36 cellular contexts compared by ENCODE assay signal in the genomic region with DNA sequence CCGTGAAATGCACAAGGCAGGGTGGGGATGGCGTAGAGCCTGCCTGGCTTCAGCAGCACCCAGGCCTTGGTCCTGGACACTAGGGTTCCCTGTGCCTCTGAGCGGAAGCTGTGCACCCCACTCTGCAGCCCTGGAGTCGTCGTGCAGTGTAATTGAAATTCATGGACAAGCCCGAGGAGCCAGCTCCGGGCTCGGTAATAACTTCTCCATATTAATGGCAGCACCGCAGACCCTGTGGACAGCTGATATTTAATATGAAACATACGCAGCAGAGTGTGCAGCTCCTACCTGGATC. TPM values are rescaled to one million over a fixed set of nuclear protein-coding genes. Genes with fewer than 3 reads are reported as not detected.
"Had no signal": no experiment of that assay in that cellular context is flagged by ENCODE, and none has a peak within 500 bp of the region (broad histone marks: within the 10 kb centered on the region; RNA-seq: fewer than 3 reads in every experiment).

No MANE protein-coding gene starts in this region.

- H3K4me3 Mint-ChIP-seq: activated B cell treated with CpG ODN at 0.5 μM for 24 hours; activated CD4-positive, alpha-beta memory T cell treated with anti-CD3 and anti-CD28 coated beads for 36 hours; activated CD4-positive, alpha-beta T cell treated with anti-CD3 and anti-CD28 coated beads, Interleukin-2, amount 10 ng/mL, durations not matched to agents 24 days and 14 days; activated CD8-positive, alpha-beta T cell treated with anti-CD3 and anti-CD28 coated beads for 36 hours; activated naive CD4-positive, alpha-beta T cell treated with anti-CD3 and anti-CD28 coated beads for 36 hours; activated naive CD8-positive, alpha-beta T cell treated with anti-CD3 and anti-CD28 coated beads for 36 hours; activated T-cell treated with anti-CD3 and anti-CD28 coated beads, Interleukin-2, amount 50 U/mL, for 4 hours; activated T-cell treated with anti-CD3 and anti-CD28 coated beads, Interleukin-2, amount 50 U/mL, for 72 hours; activated T-helper 1 cell treated with anti-CD3 and anti-CD28 coated beads, Interleukin-12 subunit alpha, Interleukin-12 subunit beta, Interleukin-2, Interleukin-4 antibody, amounts not matched to agents 30 ng/mL and 10 ng/mL and 1 ng/mL, durations not matched to agents 14 hours and 24 hours and 36 hours; activated T-helper 17 cell treated with anti-CD3 and anti-CD28 coated beads, Interleukin-2, amount 50 U/mL, for 72 hours; brain; T-helper 1 cell treated with Interleukin-12 subunit alpha and Interleukin-12 subunit beta and Interleukin-4 antibody, amounts not matched to agents 30 μg/mL and 1 μg/mL, for 36 hours; T-helper 2 cell treated with Interferon-gamma antibody and Interleukin-4, amounts not matched to agents 5 μg/mL and 100 μg/mL, for 36 hours had no signal

- H3K27me3 ChIP-seq: adrenal gland, ascending aorta had no signal

- FAIRE-seq: TTC549 had no signal

- H3K27ac ChIP-seq: adrenal gland, ascending aorta, VCaP had no signal

- H3K27ac Mint-ChIP-seq: activated B cell treated with CpG ODN at 0.5 μM for 24 hours; activated CD4-positive, alpha-beta memory T cell treated with anti-CD3 and anti-CD28 coated beads for 36 hours; activated CD4-positive, alpha-beta T cell treated with anti-CD3 and anti-CD28 coated beads, Interleukin-2, amount 10 ng/mL, durations not matched to agents 24 days and 14 days; activated CD8-positive, alpha-beta T cell treated with anti-CD3 and anti-CD28 coated beads for 36 hours; activated naive CD4-positive, alpha-beta T cell treated with anti-CD3 and anti-CD28 coated beads for 36 hours; activated naive CD4-positive, alpha-beta T cell treated with anti-CD3 and anti-CD28 coated beads, Interleukin-2, amount 50 U/mL, for 72 hours; activated naive CD8-positive, alpha-beta T cell treated with anti-CD3 and anti-CD28 coated beads for 36 hours; activated T-cell treated with anti-CD3 and anti-CD28 coated beads, Interleukin-2, amount 50 U/mL, for 72 hours; activated T-helper 1 cell treated with anti-CD3 and anti-CD28 coated beads, Interleukin-12 subunit alpha, Interleukin-12 subunit beta, Interleukin-2, Interleukin-4 antibody, amounts not matched to agents 30 ng/mL and 10 ng/mL and 1 ng/mL, durations not matched to agents 14 hours and 24 hours and 36 hours; activated T-helper 17 cell treated with anti-CD3 and anti-CD28 coated beads, Interleukin-2, amount 50 U/mL, for 72 hours; T-helper 1 cell treated with Interleukin-12 subunit alpha and Interleukin-12 subunit beta and Interleukin-4 antibody, amounts not matched to agents 30 μg/mL and 1 μg/mL, for 36 hours; T-helper 2 cell treated with Interferon-gamma antibody and Interleukin-4, amounts not matched to agents 5 μg/mL and 100 μg/mL, for 36 hours had no signal

- H3K36me3 Mint-ChIP-seq: activated CD4-positive, alpha-beta memory T cell treated with anti-CD3 and anti-CD28 coated beads for 36 hours; activated naive CD4-positive, alpha-beta T cell treated with anti-CD3 and anti-CD28 coated beads, Interleukin-2, amount 50 U/mL, for 72 hours; activated naive CD8-positive, alpha-beta T cell treated with anti-CD3 and anti-CD28 coated beads for 36 hours; brain had no signal

- DNase-seq: activated B cell treated with CpG ODN at 0.5 μM for 24 hours; activated CD4-positive, alpha-beta memory T cell treated with anti-CD3 and anti-CD28 coated beads for 36 hours; activated CD4-positive, alpha-beta T cell treated with anti-CD3 and anti-CD28 coated beads for 4 hours; activated CD4-positive, alpha-beta T cell treated with anti-CD3 and anti-CD28 coated beads, Interleukin-2, amount 10 ng/mL, durations not matched to agents 24 days and 14 days; activated CD4-positive, alpha-beta T cell treated with anti-CD3 and anti-CD28 coated beads, Interleukin-2, amount 50 U/mL, for 1 hour; activated CD4-positive, alpha-beta T cell treated with anti-CD3 and anti-CD28 coated beads, Interleukin-2, amount 50 U/mL, for 4 hours; activated CD4-positive, CD25-positive, alpha-beta regulatory T cell treated with anti-CD3 and anti-CD28 coated beads, Interleukin-2, amount 50 U/mL, for 72 hours; activated CD8-positive, alpha-beta memory T cell treated with anti-CD3 and anti-CD28 coated beads, Interleukin-2, amount 50 U/mL, for 4 hours; activated CD8-positive, alpha-beta T cell treated with anti-CD3 and anti-CD28 coated beads for 36 hours; activated effector memory CD4-positive, alpha-beta T cell treated with anti-CD3 and anti-CD28 coated beads, Interleukin-2, amount 50 U/mL, for 16 hours; activated gamma-delta T cell treated with Interleukin-2 at 50 U/mL for 16 hours; activated naive CD4-positive, alpha-beta T cell; activated naive CD4-positive, alpha-beta T cell treated with anti-CD3 and anti-CD28 coated beads for 36 hours; activated naive CD4-positive, alpha-beta T cell treated with anti-CD3 and anti-CD28 coated beads, Interleukin-2, amount 50 U/mL, for 16 hours; activated naive CD8-positive, alpha-beta T cell treated with anti-CD3 and anti-CD28 coated beads for 36 hours; activated T-cell treated with anti-CD3 and anti-CD28 coated beads for 4 hours; activated T-cell treated with anti-CD3 and anti-CD28 coated beads, Interleukin-2, amount 50 U/mL, for 1 hour; activated T-cell treated with anti-CD3 and anti-CD28 coated beads, Interleukin-2, amount 50 U/mL, for 4 hours; activated T-cell treated with anti-CD3 and anti-CD28 coated beads, Interleukin-2, amount 50 U/mL, for 72 hours; adrenal gland; amniotic stem cell; central memory CD4-positive, alpha-beta T cell; SW 1271; T-helper 1 cell; T-helper 2 cell; T-helper 9 cell had no signal

- ATAC-seq: activated CD8-positive, alpha-beta T cell treated with anti-CD3 and anti-CD28 coated beads for 36 hours; activated naive CD4-positive, alpha-beta T cell treated with anti-CD3 and anti-CD28 coated beads, Interleukin-2, amount 50 U/mL, for 72 hours; activated T-cell treated with anti-CD3 and anti-CD28 coated beads, Interleukin-2, amount 50 U/mL, for 4 hours; activated T-cell treated with anti-CD3 and anti-CD28 coated beads, Interleukin-2, amount 50 U/mL, for 72 hours; activated T-helper 17 cell treated with anti-CD3 and anti-CD28 coated beads, Interleukin-2, amount 50 U/mL, for 72 hours had no signal

- H3K4me3 ChIP-seq: adrenal gland, ascending aorta had no signal

- H3K4me1 ChIP-seq: adrenal gland, ascending aorta had no signal

- H3K4me1 Mint-ChIP-seq: activated B cell treated with CpG ODN at 0.5 μM for 24 hours; activated CD4-positive, alpha-beta T cell treated with anti-CD3 and anti-CD28 coated beads, Interleukin-2, amount 10 ng/mL, durations not matched to agents 24 days and 14 days; activated naive CD8-positive, alpha-beta T cell treated with anti-CD3 and anti-CD28 coated beads for 36 hours; activated T-helper 17 cell treated with anti-CD3 and anti-CD28 coated beads, Interleukin-2, amount 50 U/mL, for 72 hours had no signal

- H3K9me3 ChIP-seq: adrenal gland, ascending aorta had no signal

- H3K9me3 Mint-ChIP-seq: activated B cell treated with CpG ODN at 0.5 μM for 24 hours; activated CD4-positive, alpha-beta memory T cell treated with anti-CD3 and anti-CD28 coated beads for 36 hours; activated CD4-positive, alpha-beta T cell treated with anti-CD3 and anti-CD28 coated beads, Interleukin-2, amount 10 ng/mL, durations not matched to agents 24 days and 14 days; activated CD8-positive, alpha-beta T cell treated with anti-CD3 and anti-CD28 coated beads for 36 hours; activated naive CD4-positive, alpha-beta T cell treated with anti-CD3 and anti-CD28 coated beads for 36 hours; activated naive CD4-positive, alpha-beta T cell treated with anti-CD3 and anti-CD28 coated beads, Interleukin-2, amount 50 U/mL, for 72 hours; activated naive CD8-positive, alpha-beta T cell treated with anti-CD3 and anti-CD28 coated beads for 36 hours; activated T-cell treated with anti-CD3 and anti-CD28 coated beads, Interleukin-2, amount 50 U/mL, for 4 hours; activated T-cell treated with anti-CD3 and anti-CD28 coated beads, Interleukin-2, amount 50 U/mL, for 72 hours; activated T-helper 1 cell treated with anti-CD3 and anti-CD28 coated beads, Interleukin-12 subunit alpha, Interleukin-12 subunit beta, Interleukin-2, Interleukin-4 antibody, amounts not matched to agents 30 ng/mL and 10 ng/mL and 1 ng/mL, durations not matched to agents 14 hours and 24 hours and 36 hours; activated T-helper 17 cell treated with anti-CD3 and anti-CD28 coated beads, Interleukin-2, amount 50 U/mL, for 72 hours; brain; T-helper 1 cell treated with Interleukin-12 subunit alpha and Interleukin-12 subunit beta and Interleukin-4 antibody, amounts not matched to agents 30 μg/mL and 1 μg/mL, for 36 hours; T-helper 2 cell treated with Interferon-gamma antibody and Interleukin-4, amounts not matched to agents 5 μg/mL and 100 μg/mL, for 36 hours had no signal

- H3K36me3 ChIP-seq: adrenal gland had no signal

RNA-seq across cellular contexts. Expression of a gene that starts 8.4 kb away (rescaled TPM):
- total RNA-seq: activated B cell treated with CpG ODN at 0.5 μM for 24 hours; activated CD4-positive, alpha-beta memory T cell treated with anti-CD3 and anti-CD28 coated beads for 36 hours; activated CD4-positive, alpha-beta T cell treated with anti-CD3 and anti-CD28 coated beads, Interleukin-2, amount 10 ng/mL, durations not matched to agents 24 days and 14 days; activated CD8-positive, alpha-beta memory T cell treated with anti-CD3 and anti-CD28 coated beads for 36 hours; activated CD8-positive, alpha-beta T cell treated with anti-CD3 and anti-CD28 coated beads for 36 hours; activated naive CD4-positive, alpha-beta T cell treated with anti-CD3 and anti-CD28 coated beads for 36 hours; activated naive CD4-positive, alpha-beta T cell treated with anti-CD3 and anti-CD28 coated beads, Interleukin-2, amount 50 U/mL, for 72 hours; activated naive CD8-positive, alpha-beta T cell treated with anti-CD3 and anti-CD28 coated beads for 36 hours; activated T-cell treated with anti-CD3 and anti-CD28 coated beads, Interleukin-2, amount 50 U/mL, for 72 hours; activated T-helper 1 cell treated with anti-CD3 and anti-CD28 coated beads, Interleukin-12 subunit alpha, Interleukin-12 subunit beta, Interleukin-2, Interleukin-4 antibody, amounts not matched to agents 30 ng/mL and 10 ng/mL and 1 ng/mL, durations not matched to agents 14 hours and 24 hours and 36 hours; activated T-helper 17 cell treated with anti-CD3 and anti-CD28 coated beads, Interleukin-2, amount 50 U/mL, for 72 hours had no signal
